1 cellular context compared by ENCODE assay signal in the genomic region with DNA sequence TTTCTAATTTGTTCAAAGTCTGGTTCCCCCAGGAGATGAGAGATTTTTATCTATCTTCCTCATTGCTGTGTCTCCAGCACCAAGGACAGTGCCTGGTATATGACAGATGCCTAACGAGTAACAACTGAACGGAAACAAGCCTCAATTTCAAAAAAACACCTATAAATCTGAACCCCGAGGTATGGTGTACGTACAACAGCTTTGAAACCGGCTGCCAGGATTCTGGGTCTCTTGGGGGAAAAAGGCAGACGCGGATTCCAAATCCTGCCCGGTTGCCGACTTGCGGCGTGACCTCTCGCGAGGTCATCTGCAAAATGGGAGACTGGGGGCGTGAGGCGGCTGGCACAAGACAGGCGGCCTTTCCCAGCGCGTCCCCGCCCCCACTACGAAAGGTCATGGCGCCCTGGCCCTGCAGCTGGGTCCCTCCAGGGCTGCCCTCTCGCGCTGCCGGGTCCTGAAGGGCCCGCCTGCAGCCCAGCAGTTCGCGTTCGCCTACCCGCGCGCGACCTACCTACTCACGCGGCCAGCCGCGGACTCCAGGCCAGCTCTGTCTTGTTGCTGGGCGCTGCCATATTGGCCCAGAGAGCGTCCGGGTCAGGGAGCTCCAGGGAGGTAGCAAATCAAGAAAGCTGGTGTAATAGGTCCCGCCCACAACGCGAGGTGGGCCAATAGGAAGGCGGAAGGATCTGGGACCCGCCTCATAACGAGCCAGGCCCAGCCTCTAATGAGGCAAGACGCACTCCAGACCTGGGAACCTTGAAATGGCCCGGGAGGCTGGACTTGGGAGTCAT.
TF ChIP-seq lines count a peak whose summit lies in the region.

A gene with protein sequence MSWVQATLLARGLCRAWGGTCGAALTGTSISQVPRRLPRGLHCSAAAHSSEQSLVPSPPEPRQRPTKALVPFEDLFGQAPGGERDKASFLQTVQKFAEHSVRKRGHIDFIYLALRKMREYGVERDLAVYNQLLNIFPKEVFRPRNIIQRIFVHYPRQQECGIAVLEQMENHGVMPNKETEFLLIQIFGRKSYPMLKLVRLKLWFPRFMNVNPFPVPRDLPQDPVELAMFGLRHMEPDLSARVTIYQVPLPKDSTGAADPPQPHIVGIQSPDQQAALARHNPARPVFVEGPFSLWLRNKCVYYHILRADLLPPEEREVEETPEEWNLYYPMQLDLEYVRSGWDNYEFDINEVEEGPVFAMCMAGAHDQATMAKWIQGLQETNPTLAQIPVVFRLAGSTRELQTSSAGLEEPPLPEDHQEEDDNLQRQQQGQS (minus strand): TSS at position 584 of the 791 bp plus-strand sequence. CDS start 9,964 bp downstream, outside the sequence.

TF ChIP-seq in HepG2, 621 proteins besides CTCF, POLR2A, EP300 and RAD21 (continued from another document and continues in another):
- TF ChIP-seq, protein P1, sequence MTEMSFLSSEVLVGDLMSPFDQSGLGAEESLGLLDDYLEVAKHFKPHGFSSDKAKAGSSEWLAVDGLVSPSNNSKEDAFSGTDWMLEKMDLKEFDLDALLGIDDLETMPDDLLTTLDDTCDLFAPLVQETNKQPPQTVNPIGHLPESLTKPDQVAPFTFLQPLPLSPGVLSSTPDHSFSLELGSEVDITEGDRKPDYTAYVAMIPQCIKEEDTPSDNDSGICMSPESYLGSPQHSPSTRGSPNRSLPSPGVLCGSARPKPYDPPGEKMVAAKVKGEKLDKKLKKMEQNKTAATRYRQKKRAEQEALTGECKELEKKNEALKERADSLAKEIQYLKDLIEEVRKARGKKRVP (CRISPR knock-in tag; IDR thresholded peaks at IDR 0.05), result peak in 1 of 2 experiments; percentile 35; a peak in 1 of 4 replicates
- peak; percentile 58 for TF ChIP-seq SRSF1 (optimal IDR thresholded peaks at IDR 0.05; ENCODE audit: low read depth, low read length)
- no peak for TF ChIP-seq MBNL3 (CRISPR knock-in tag; conservative IDR thresholded peaks at IDR 0.05)
- no peak for TF ChIP-seq KLF15 (CRISPR knock-in tag; IDR thresholded peaks at IDR 0.05; ENCODE audit: borderline replicate concordance)
- TF ChIP-seq MEIS2 (CRISPR knock-in tag; IDR thresholded peaks at IDR 0.05), result peak; percentile 60; the same call in 1 of the 2 replicates
- peak; percentile 6 for TF ChIP-seq FOXK2 (IDR thresholded peaks at IDR 0.05)
- no peak for TF ChIP-seq ZFP1 (CRISPR knock-in tag; IDR thresholded peaks at IDR 0.05)
- TF ChIP-seq NFE2 (CRISPR knock-in tag; IDR thresholded peaks at IDR 0.05), result no peak
- TF ChIP-seq CCAR2 (optimal IDR thresholded peaks at IDR 0.05; ENCODE audit: low read depth, low read length), result no peak
- no peak for TF ChIP-seq RELA (CRISPR knock-in tag; IDR thresholded peaks at IDR 0.05)
- TF ChIP-seq NFATC3 (CRISPR knock-in tag; IDR thresholded peaks at IDR 0.05), result 0 out of 2 replicates have a peak, but pooled peaks have one; percentile 67
- no peak for TF ChIP-seq NFIB (CRISPR knock-in tag; IDR thresholded peaks at IDR 0.05; ENCODE audit: borderline replicate concordance)
- TF ChIP-seq, protein P2, sequence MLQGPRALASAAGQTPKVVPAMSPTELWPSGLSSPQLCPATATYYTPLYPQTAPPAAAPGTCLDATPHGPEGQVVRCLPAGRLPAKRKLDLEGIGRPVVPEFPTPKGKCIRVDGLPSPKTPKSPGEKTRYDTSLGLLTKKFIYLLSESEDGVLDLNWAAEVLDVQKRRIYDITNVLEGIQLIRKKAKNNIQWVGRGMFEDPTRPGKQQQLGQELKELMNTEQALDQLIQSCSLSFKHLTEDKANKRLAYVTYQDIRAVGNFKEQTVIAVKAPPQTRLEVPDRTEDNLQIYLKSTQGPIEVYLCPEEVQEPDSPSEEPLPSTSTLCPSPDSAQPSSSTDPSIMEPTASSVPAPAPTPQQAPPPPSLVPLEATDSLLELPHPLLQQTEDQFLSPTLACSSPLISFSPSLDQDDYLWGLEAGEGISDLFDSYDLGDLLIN (CRISPR knock-in tag; IDR thresholded peaks at IDR 0.05; ENCODE audit: borderline replicate concordance), result no peak
- TF ChIP-seq, protein P3, sequence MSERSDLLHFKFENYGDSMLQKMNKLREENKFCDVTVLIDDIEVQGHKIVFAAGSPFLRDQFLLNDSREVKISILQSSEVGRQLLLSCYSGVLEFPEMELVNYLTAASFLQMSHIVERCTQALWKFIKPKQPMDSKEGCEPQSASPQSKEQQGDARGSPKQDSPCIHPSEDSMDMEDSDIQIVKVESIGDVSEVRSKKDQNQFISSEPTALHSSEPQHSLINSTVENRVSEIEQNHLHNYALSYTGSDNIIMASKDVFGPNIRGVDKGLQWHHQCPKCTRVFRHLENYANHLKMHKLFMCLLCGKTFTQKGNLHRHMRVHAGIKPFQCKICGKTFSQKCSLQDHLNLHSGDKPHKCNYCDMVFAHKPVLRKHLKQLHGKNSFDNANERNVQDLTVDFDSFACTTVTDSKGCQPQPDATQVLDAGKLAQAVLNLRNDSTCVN (CRISPR knock-in tag; IDR thresholded peaks at IDR 0.05; ENCODE audit: borderline replicate concordance), result 0 out of 2 replicates have a peak, but pooled peaks have one; percentile 38
- TF ChIP-seq KMT2B (CRISPR knock-in tag; IDR thresholded peaks at IDR 0.05), result peak; percentile 85
- TF ChIP-seq, protein P4, sequence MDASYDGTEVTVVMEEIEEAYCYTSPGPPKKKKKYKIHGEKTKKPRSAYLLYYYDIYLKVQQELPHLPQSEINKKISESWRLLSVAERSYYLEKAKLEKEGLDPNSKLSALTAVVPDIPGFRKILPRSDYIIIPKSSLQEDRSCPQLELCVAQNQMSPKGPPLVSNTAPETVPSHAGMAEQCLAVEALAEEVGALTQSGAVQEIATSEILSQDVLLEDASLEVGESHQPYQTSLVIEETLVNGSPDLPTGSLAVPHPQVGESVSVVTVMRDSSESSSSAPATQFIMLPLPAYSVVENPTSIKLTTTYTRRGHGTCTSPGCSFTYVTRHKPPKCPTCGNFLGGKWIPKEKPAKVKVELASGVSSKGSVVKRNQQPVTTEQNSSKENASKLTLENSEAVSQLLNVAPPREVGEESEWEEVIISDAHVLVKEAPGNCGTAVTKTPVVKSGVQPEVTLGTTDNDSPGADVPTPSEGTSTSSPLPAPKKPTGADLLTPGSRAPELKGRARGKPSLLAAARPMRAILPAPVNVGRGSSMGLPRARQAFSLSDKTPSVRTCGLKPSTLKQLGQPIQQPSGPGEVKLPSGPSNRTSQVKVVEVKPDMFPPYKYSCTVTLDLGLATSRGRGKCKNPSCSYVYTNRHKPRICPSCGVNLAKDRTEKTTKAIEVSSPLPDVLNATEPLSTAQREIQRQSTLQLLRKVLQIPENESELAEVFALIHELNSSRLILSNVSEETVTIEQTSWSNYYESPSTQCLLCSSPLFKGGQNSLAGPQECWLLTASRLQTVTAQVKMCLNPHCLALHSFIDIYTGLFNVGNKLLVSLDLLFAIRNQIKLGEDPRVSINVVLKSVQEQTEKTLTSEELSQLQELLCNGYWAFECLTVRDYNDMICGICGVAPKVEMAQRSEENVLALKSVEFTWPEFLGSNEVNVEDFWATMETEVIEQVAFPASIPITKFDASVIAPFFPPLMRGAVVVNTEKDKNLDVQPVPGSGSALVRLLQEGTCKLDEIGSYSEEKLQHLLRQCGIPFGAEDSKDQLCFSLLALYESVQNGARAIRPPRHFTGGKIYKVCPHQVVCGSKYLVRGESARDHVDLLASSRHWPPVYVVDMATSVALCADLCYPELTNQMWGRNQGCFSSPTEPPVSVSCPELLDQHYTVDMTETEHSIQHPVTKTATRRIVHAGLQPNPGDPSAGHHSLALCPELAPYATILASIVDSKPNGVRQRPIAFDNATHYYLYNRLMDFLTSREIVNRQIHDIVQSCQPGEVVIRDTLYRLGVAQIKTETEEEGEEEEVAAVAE (CRISPR knock-in tag; IDR thresholded peaks at IDR 0.05; ENCODE audit: borderline replicate concordance), result peak; percentile 97
- TF ChIP-seq RFXAP (CRISPR knock-in tag; IDR thresholded peaks at IDR 0.05; ENCODE audit: borderline replicate concordance), result no peak; the same call in 1 of the 2 replicates
- TF ChIP-seq, protein P5, sequence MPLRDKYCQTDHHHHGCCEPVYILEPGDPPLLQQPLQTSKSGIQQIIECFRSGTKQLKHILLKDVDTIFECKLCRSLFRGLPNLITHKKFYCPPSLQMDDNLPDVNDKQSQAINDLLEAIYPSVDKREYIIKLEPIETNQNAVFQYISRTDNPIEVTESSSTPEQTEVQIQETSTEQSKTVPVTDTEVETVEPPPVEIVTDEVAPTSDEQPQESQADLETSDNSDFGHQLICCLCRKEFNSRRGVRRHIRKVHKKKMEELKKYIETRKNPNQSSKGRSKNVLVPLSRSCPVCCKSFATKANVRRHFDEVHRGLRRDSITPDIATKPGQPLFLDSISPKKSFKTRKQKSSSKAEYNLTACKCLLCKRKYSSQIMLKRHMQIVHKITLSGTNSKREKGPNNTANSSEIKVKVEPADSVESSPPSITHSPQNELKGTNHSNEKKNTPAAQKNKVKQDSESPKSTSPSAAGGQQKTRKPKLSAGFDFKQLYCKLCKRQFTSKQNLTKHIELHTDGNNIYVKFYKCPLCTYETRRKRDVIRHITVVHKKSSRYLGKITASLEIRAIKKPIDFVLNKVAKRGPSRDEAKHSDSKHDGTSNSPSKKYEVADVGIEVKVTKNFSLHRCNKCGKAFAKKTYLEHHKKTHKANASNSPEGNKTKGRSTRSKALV (CRISPR knock-in tag; IDR thresholded peaks at IDR 0.05), result no peak
- no peak for TF ChIP-seq ZKSCAN5 (CRISPR knock-in tag; IDR thresholded peaks at IDR 0.05)
- TF ChIP-seq ISL2 (CRISPR knock-in tag; IDR thresholded peaks at IDR 0.05), result peak; percentile 70
- TF ChIP-seq, protein P6, sequence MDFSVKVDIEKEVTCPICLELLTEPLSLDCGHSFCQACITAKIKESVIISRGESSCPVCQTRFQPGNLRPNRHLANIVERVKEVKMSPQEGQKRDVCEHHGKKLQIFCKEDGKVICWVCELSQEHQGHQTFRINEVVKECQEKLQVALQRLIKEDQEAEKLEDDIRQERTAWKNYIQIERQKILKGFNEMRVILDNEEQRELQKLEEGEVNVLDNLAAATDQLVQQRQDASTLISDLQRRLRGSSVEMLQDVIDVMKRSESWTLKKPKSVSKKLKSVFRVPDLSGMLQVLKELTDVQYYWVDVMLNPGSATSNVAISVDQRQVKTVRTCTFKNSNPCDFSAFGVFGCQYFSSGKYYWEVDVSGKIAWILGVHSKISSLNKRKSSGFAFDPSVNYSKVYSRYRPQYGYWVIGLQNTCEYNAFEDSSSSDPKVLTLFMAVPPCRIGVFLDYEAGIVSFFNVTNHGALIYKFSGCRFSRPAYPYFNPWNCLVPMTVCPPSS (IDR thresholded peaks at IDR 0.05), result no peak
- peak; percentile 53; the same call in 1 of the 2 replicates for TF ChIP-seq ZNF792 (CRISPR knock-in tag; IDR thresholded peaks at IDR 0.05)
- no peak for TF ChIP-seq JUNB (CRISPR knock-in tag; IDR thresholded peaks at IDR 0.05; ENCODE audit: borderline replicate concordance)
- TF ChIP-seq ZNF431 (CRISPR knock-in tag; IDR thresholded peaks at IDR 0.05; ENCODE audit: borderline replicate concordance, low read depth), result peak; percentile 29; the same call in 1 of the 2 replicates
- TF ChIP-seq ZNF468 (CRISPR knock-in tag; IDR thresholded peaks at IDR 0.05), result no peak
- TF ChIP-seq MAFK (conservative IDR thresholded peaks at IDR 0.05 in 1 of 2, IDR thresholded peaks at IDR 0.05 in 1 of 2; ENCODE audit: low read length in 2 of 2), result no peak
- TF ChIP-seq GTF2F1 (IDR thresholded peaks at IDR 0.05; ENCODE audit: low read length), result no peak
- no peak for TF ChIP-seq ZNF776 (CRISPR knock-in tag; IDR thresholded peaks at IDR 0.05)
- TF ChIP-seq ZSCAN30 (CRISPR knock-in tag; IDR thresholded peaks at IDR 0.05), result no peak
- TF ChIP-seq ZNF451 (CRISPR knock-in tag; IDR thresholded peaks at IDR 0.05), result no peak
- TF ChIP-seq, protein P7, sequence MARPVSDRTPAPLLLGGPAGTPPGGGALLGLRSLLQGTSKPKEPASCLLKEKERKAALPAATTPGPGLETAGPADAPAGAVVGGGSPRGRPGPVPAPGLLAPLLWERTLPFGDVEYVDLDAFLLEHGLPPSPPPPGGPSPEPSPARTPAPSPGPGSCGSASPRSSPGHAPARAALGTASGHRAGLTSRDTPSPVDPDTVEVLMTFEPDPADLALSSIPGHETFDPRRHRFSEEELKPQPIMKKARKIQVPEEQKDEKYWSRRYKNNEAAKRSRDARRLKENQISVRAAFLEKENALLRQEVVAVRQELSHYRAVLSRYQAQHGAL (CRISPR knock-in tag; IDR thresholded peaks at IDR 0.05; ENCODE audit: not compliant biosample characterization), result no peak
- no peak for TF ChIP-seq ATF7 (IDR thresholded peaks at IDR 0.05)
- TF ChIP-seq ATF7 (CRISPR knock-in tag; IDR thresholded peaks at IDR 0.05), result no peak
- TF ChIP-seq, protein P8, sequence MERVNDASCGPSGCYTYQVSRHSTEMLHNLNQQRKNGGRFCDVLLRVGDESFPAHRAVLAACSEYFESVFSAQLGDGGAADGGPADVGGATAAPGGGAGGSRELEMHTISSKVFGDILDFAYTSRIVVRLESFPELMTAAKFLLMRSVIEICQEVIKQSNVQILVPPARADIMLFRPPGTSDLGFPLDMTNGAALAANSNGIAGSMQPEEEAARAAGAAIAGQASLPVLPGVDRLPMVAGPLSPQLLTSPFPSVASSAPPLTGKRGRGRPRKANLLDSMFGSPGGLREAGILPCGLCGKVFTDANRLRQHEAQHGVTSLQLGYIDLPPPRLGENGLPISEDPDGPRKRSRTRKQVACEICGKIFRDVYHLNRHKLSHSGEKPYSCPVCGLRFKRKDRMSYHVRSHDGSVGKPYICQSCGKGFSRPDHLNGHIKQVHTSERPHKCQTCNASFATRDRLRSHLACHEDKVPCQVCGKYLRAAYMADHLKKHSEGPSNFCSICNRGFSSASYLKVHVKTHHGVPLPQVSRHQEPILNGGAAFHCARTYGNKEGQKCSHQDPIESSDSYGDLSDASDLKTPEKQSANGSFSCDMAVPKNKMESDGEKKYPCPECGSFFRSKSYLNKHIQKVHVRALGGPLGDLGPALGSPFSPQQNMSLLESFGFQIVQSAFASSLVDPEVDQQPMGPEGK (CRISPR knock-in tag; IDR thresholded peaks at IDR 0.05), result peak; percentile 55
- TF ChIP-seq, protein P9, sequence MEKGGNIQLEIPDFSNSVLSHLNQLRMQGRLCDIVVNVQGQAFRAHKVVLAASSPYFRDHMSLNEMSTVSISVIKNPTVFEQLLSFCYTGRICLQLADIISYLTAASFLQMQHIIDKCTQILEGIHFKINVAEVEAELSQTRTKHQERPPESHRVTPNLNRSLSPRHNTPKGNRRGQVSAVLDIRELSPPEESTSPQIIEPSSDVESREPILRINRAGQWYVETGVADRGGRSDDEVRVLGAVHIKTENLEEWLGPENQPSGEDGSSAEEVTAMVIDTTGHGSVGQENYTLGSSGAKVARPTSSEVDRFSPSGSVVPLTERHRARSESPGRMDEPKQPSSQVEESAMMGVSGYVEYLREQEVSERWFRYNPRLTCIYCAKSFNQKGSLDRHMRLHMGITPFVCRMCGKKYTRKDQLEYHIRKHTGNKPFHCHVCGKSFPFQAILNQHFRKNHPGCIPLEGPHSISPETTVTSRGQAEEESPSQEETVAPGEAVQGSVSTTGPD (CRISPR knock-in tag; IDR thresholded peaks at IDR 0.05), result no peak
- TF ChIP-seq ZNF10 (CRISPR knock-in tag; IDR thresholded peaks at IDR 0.05; ENCODE audit: borderline replicate concordance, low read depth), result no peak
- peak; percentile 51; the same call in 1 of the 2 replicates for TF ChIP-seq REPIN1 (CRISPR knock-in tag; IDR thresholded peaks at IDR 0.05; ENCODE audit: borderline replicate concordance, low read depth)
- no peak for TF ChIP-seq HNF4G (IDR thresholded peaks at IDR 0.05; ENCODE audit: borderline replicate concordance, low read depth, low read length)
- no peak for TF ChIP-seq HNF4G (CRISPR knock-in tag; IDR thresholded peaks at IDR 0.05; ENCODE audit: borderline replicate concordance, low read depth)
- peak; percentile 41; the same call in 1 of the 2 replicates for TF ChIP-seq ZBTB42 (CRISPR knock-in tag; IDR thresholded peaks at IDR 0.05)
